Comparison of ENCODE assay signal across 25 cellular contexts in genomic region chr5:141807732-141808131, GRCh38.
DNase-seq lines count a peak whose midpoint lies in the region; ATAC-seq, FAIRE-seq and TF ChIP-seq lines count a peak whose summit lies in the region.
"Had no signal": no experiment of that assay in that cellular context is flagged by ENCODE, and none has a peak within 500 bp of the region (broad histone marks: within the 10 kb centered on the region; RNA-seq: fewer than 3 reads in every experiment).

No MANE protein-coding gene starts in this region.

- H3K27me3 ChIP-seq in HepG2 (ENCODE audit: control insufficient read depth in 1 of 2, insufficient read depth in 2 of 2, low read length in 2 of 2), result peaks cover 11 to 70% of the 10 kb centered on the region in 2 experiments; a peak in 4 of 5 replicates
- no peaks in the 10 kb centered on the region for H3K27me3 ChIP-seq in right lobe of liver
- no peaks in the 10 kb centered on the region; a peak in 1 of 7 replicates for H3K27me3 ChIP-seq in H1 (replicated peaks in 1 of 4; ENCODE audit: control insufficient read depth in 3 of 4, extremely low read depth in 1 of 4, insufficient read depth in 3 of 4, low read length in 3 of 4)
- H3K27me3 ChIP-seq: BE2C; BLaER1 treated with 17β-estradiol and CSF1 and Interleukin-3, amounts not matched to agents 10 nM and 100 nM had no signal

- H3K23me2 ChIP-seq in H1 (ENCODE audit: low read depth, low read length), result peaks cover 4% of the 10 kb centered on the region; the same call in 1 of the 2 replicates

- no peak overlapping the region for H3K18ac ChIP-seq in H1 (ENCODE audit: extremely low read depth, low read length)

- no peak overlapping the region for H2AFZ ChIP-seq in HepG2 (ENCODE audit: low read length)
- no peak overlapping the region for H2AFZ ChIP-seq in H1 (ENCODE audit: low read length)

- no peak for FAIRE-seq in HepG2 (lab: Jason Lieb, UNC)
- FAIRE-seq in H1 (lab: Jason Lieb, UNC), result no peak
- FAIRE-seq: A549, GM12891, GM19239 had no signal

- no peak overlapping the region for H4K8ac ChIP-seq in H1 (ENCODE audit: extremely low read depth, insufficient read depth, low read length)

- H4K91ac ChIP-seq in H1 (replicated peaks; ENCODE audit: insufficient read length, low read length), result no peak overlapping the region

- intact Hi-C loops in HepG2 (cut with micrococcal nuclease; ENCODE audit: unreplicated experiment) (no loop called here), right lobe of liver (cut with DNase I) (no loop called here)

- TF ChIP-seq RAD21 in HepG2 (CRISPR knock-in tag; IDR thresholded peaks at IDR 0.05) (no peak), H1 (IDR thresholded peaks at IDR 0.05 in 1 of 2, conservative IDR thresholded peaks at IDR 0.05 in 1 of 2; ENCODE audit: low read depth in 2 of 2, low read length in 2 of 2) (no peak)

- no peak for TF ChIP-seq CTCF in HepG2 (CRISPR knock-in tag; IDR thresholded peaks at IDR 0.05)
- no peak for TF ChIP-seq CTCF in right lobe of liver (IDR thresholded peaks at IDR 0.05)
- TF ChIP-seq CTCF in VCaP (conservative IDR thresholded peaks at IDR 0.05), result no peak
- no peak for TF ChIP-seq CTCF in H1 (IDR thresholded peaks at IDR 0.05; ENCODE audit: control extremely low read depth in 1 of 3, insufficient read depth in 1 of 3, low read depth in 1 of 3, low read length in 3 of 3)
- TF ChIP-seq CTCF in GM13977 (IDR thresholded peaks at IDR 0.05; ENCODE audit: extremely low read depth, insufficient read depth, missing control alignments), result no peak

- no peak overlapping the region for H3K27ac ChIP-seq in HepG2 (ENCODE audit: extremely low read length, insufficient read depth, low read length)
- no peak overlapping the region for H3K27ac ChIP-seq in right lobe of liver
- peak overlapping the region; percentile 70; the same call in 1 of the 2 replicates for H3K27ac ChIP-seq in VCaP
- H3K27ac ChIP-seq in H1 (ENCODE audit: low read depth, low read length), result no peak overlapping the region
- H3K27ac ChIP-seq: A549; BLaER1 treated with 17β-estradiol and CSF1 and Interleukin-3, amounts not matched to agents 10 nM and 100 nM had no signal

- POLR2A ChIA-PET in HepG2 (lab: Yijun Ruan, JAX), result no interaction called here
- POLR2A ChIA-PET in H1 (lab: Charles Lee; ENCODE audit: partially characterized antibody), result interaction anchor here (0.7 to 4.3 kb wide), 9 partner anchors 9 to 80 kb away, joined by 3 to 18 read pairs (median 4); partner anchors contain the start of gene PCDH1

- ATAC-seq in HepG2, result no peak
- no peak for ATAC-seq in right lobe of liver
- ATAC-seq: A549, HCT116 had no signal

- H4K20me1 ChIP-seq in HepG2 (ENCODE audit: insufficient read depth, low read length), result no peaks in the 10 kb centered on the region
- no peaks in the 10 kb centered on the region for H4K20me1 ChIP-seq in H1 (replicated peaks in 1 of 2; ENCODE audit: control insufficient read depth in 1 of 2, insufficient read depth in 2 of 2, low read length in 2 of 2)

- H3K4me1 ChIP-seq in HepG2 (ENCODE audit: insufficient read depth, low read length) (no peaks in the 10 kb centered on the region), right lobe of liver (no peaks in the 10 kb centered on the region), H1 (replicated peaks in 1 of 4; ENCODE audit: control insufficient read depth in 3 of 4, insufficient read depth in 4 of 4, low read length in 3 of 4) (peaks cover 19 to 50% (median 24%) of the 10 kb centered on the region in 4 experiments)
- H3K4me1 ChIP-seq: A549 had no signal

- no peak for TF ChIP-seq POLR2A in HepG2 (IDR thresholded peaks at IDR 0.05; ENCODE audit: insufficient read depth in 1 of 2, low read depth in 2 of 2, low read length in 2 of 2)
- no peak for TF ChIP-seq POLR2A in right lobe of liver (IDR thresholded peaks at IDR 0.05)
- no peak for TF ChIP-seq POLR2A in H1 (IDR thresholded peaks at IDR 0.05; ENCODE audit: control extremely low read depth in 1 of 2, low read depth in 2 of 2, low read length in 2 of 2)

- H3K14ac ChIP-seq in H1 (ENCODE audit: insufficient read length), result no peak overlapping the region

- H2BK5ac ChIP-seq in H1 (ENCODE audit: low read depth, low read length), result no peak overlapping the region

- no TSS peak for BruUV-seq in HepG2 (replicated peaks; lab: Mats Ljungman, UMichigan)

- no peak overlapping the region for H4K5ac ChIP-seq in H1 (ENCODE audit: insufficient read length, low read depth, low read length)

- H2AK5ac ChIP-seq in H1 (ENCODE audit: low read depth, low read length), result no peak overlapping the region

- H3K4me3 ChIP-seq in HepG2 (replicated peaks in 1 of 3; ENCODE audit: insufficient read depth in 1 of 3, low read depth in 2 of 3, low read length in 3 of 3), result no peak overlapping the region
- no peak overlapping the region for H3K4me3 ChIP-seq in right lobe of liver
- no peak overlapping the region for H3K4me3 ChIP-seq in H1 (ENCODE audit: extremely low read depth in 1 of 4, insufficient read depth in 2 of 4, low read depth in 3 of 4, low read length in 4 of 4)
- H3K4me3 ChIP-seq: A549; BLaER1 treated with 17β-estradiol and CSF1 and Interleukin-3, amounts not matched to agents 10 nM and 100 nM had no signal

- H3K56ac ChIP-seq in H1 (replicated peaks; ENCODE audit: insufficient read length, low read depth, low read length), result no peak overlapping the region

- no peak overlapping the region for H2BK120ac ChIP-seq in H1 (replicated peaks; ENCODE audit: low read depth, low read length)

- H3K79me2 ChIP-seq in HepG2 (ENCODE audit: insufficient read depth, low read length), result no peaks in the 10 kb centered on the region
- H3K79me2 ChIP-seq in H1 (ENCODE audit: control insufficient read depth in 1 of 2, insufficient read depth in 2 of 2, low read length in 2 of 2), result no peaks in the 10 kb centered on the region

- H3K4me2 ChIP-seq in HepG2 (ENCODE audit: low read depth, low read length) (no peak overlapping the region), H1 (ENCODE audit: insufficient read depth in 1 of 2, low read depth in 2 of 2, low read length in 2 of 2) (no peak overlapping the region)
- H3K4me2 ChIP-seq: A549 had no signal

- H3K4ac ChIP-seq in H1 (replicated peaks; ENCODE audit: insufficient read length, low read depth, low read length), result no peak overlapping the region

- no peaks in the 10 kb centered on the region for H3K79me1 ChIP-seq in H1 (ENCODE audit: low read depth, low read length)

- in situ Hi-C loops in HepG2 (cut with HindIII; ENCODE audit: extremely low pct_ligation_motif_present, low pct_unique_long_range_greater_than_20kb) (no loop called here), GM13977 (cut with MboI; ENCODE audit: low pct_unique_long_range_greater_than_20kb, low sequenced_read_pairs, unreplicated experiment) (loop anchor here (10.0 kb wide), 1 partner anchor 103 kb away; no protein-coding TSS in a partner anchor)

- TF ChIP-seq EP300 in HepG2 (IDR thresholded peaks at IDR 0.05; ENCODE audit: low read depth in 2 of 2, low read length in 2 of 2), result no peak
- no peak for TF ChIP-seq EP300 in HepG2 (CRISPR knock-in tag; IDR thresholded peaks at IDR 0.05; ENCODE audit: borderline replicate concordance)
- no peak for TF ChIP-seq EP300 in H1 (IDR thresholded peaks at IDR 0.05; ENCODE audit: borderline replicate concordance in 1 of 2, low read depth in 2 of 2, low read length in 2 of 2)

- H3K9me3 ChIP-seq in HepG2 (ENCODE audit: low read length) (no peaks in the 10 kb centered on the region), right lobe of liver (no peaks in the 10 kb centered on the region), H1 (ENCODE audit: insufficient read depth in 2 of 2, low read depth in 1 of 2, low read length in 1 of 2) (no peaks in the 10 kb centered on the region)
- H3K9me3 ChIP-seq: A549; BE2C; BLaER1 treated with 17β-estradiol and CSF1 and Interleukin-3, amounts not matched to agents 10 nM and 100 nM had no signal

- no peak overlapping the region for H3K23ac ChIP-seq in H1 (ENCODE audit: insufficient read length)

- WGBS in HepG2 (ENCODE audit: low lambda C conversion rate), result 11% methylated on average over 6 of the region's 6 CpGs
- WGBS in right lobe of liver (ENCODE audit: insufficient coverage, low coverage, low lambda C conversion rate, missing lambda C conversion rate), result 62% methylated on average over 6 of the region's 6 CpGs
- 83% methylated on average over 5 of the region's 6 CpGs; no CpG with 5 or more reads in 1 of the 2 experiments for WGBS in H1 (ENCODE audit: extremely low coverage in 1 of 2, insufficient coverage in 1 of 2, insufficient read length in 1 of 2, insufficient replicate concordance in 2 of 2, low coverage in 1 of 2, low lambda C conversion rate in 2 of 2, missing lambda C conversion rate in 1 of 2), 2 experiments

- H3K36me3 ChIP-seq in HepG2 (replicated peaks in 1 of 2; ENCODE audit: control insufficient read depth in 1 of 2, insufficient read depth in 2 of 2, low read length in 2 of 2), result no peaks in the 10 kb centered on the region
- no peaks in the 10 kb centered on the region for H3K36me3 ChIP-seq in right lobe of liver
- H3K36me3 ChIP-seq in H1 (ENCODE audit: control insufficient read depth in 2 of 4, insufficient read depth in 4 of 4, low read length in 3 of 4), result no peaks in the 10 kb centered on the region
- H3K36me3 ChIP-seq: BE2C; BLaER1 treated with 17β-estradiol and CSF1 and Interleukin-3, amounts not matched to agents 10 nM and 100 nM had no signal

- no peak overlapping the region for H2BK12ac ChIP-seq in H1 (ENCODE audit: low read depth, low read length)

- DNase-seq in HepG2 (ENCODE audit: low spot score) (no peak), right lobe of liver (no peak), H1 (ENCODE audit: low read depth in 1 of 2, low spot score in 2 of 2) (no peak), NCI-H524 treated with DMSO at 0.1 percent for 48 hours (lab: John Stamatoyannopoulos, UW) (no peak), GM13977 (ENCODE audit: low spot score) (no peak)
- DNase-seq in stimulated activated CD4-positive, alpha-beta T cell treated with anti-CD3 and anti-CD28 coated beads, Interleukin-4, amount 100 ng/mL, for 1 hour, result no peak
- DNase-seq: 8988T; ACHN; AML-193; BE2C; Calu3; CD4-positive, alpha-beta T cell; CD8-positive, alpha-beta memory T cell; DMS53; DMS79 treated with DMSO at 0.1 percent for 48 hours; GF-D8; GOT3; H7; HFFc6 had no signal

- CTCF ChIA-PET in HepG2 (lab: Yijun Ruan, JAX; ENCODE audit: low intra/inter-chr PET ratio, low total read pairs), result no interaction called here
- CTCF ChIA-PET in H1 (lab: Charles Lee; ENCODE audit: partially characterized antibody), result interaction anchor here (0.8 to 20.5 kb wide), 13 partner anchors 10 to 127 kb away, joined by 3 to 345 read pairs (median 5); partner anchors contain the start of gene PCDH1

- no peak overlapping the region for H2BK15ac ChIP-seq in H1 (ENCODE audit: low read length)

- H2BK20ac ChIP-seq in H1 (ENCODE audit: low read length), result no peak overlapping the region

- H3K9ac ChIP-seq in HepG2 (ENCODE audit: insufficient read depth, low read depth, low read length), result no peak overlapping the region
- H3K9ac ChIP-seq in H1 (replicated peaks in 1 of 4; ENCODE audit: extremely low read depth in 1 of 4, low read depth in 3 of 4, low read length in 3 of 4), result no peak overlapping the region
- H3K9ac ChIP-seq: BLaER1 treated with 17β-estradiol and CSF1 and Interleukin-3, amounts not matched to agents 10 nM and 100 nM had no signal

TF ChIP-seq in HepG2, 621 proteins besides CTCF, POLR2A, EP300 and RAD21 (continues in another document):
- no peak for TF ChIP-seq ZEB1 (IDR thresholded peaks at IDR 0.05; ENCODE audit: insufficient replicate concordance, low read depth)

TF ChIP-seq in H1, 55 proteins besides CTCF, POLR2A, EP300 and RAD21 (continues in another document):
- no peak for TF ChIP-seq SP4 (IDR thresholded peaks at IDR 0.05; ENCODE audit: low read length)

Comparison
In these comparisons a context has a peak if more than half of its experiments do, and no peak if none do; other contexts are left out.
1. Of the 41 proteins assayed by ChIP-seq in both HepG2 and H1: peak only in HepG2: none; only in H1: KDM1A; in both: none; in neither: 40.